Comparison of ENCODE assay signal across 13 cellular contexts in genomic region chr19:43365677-43366076, GRCh38. TPM values are rescaled to one million over a fixed set of nuclear protein-coding genes. Genes with fewer than 3 reads are reported as not detected.
"Had no signal": no experiment of that assay in that cellular context is flagged by ENCODE, and none has a peak within 500 bp of the region (broad histone marks: within the 10 kb centered on the region; RNA-seq: fewer than 3 reads in every experiment).

No MANE protein-coding gene starts in this region.

RNA-seq across cellular contexts. Expression of gene CD177, which starts 12.2 kb away (rescaled TPM):
- total RNA-seq: ureter, vagina had no signal

RNA-seq across cellular contexts. Expression of gene TEX101, which starts 49.0 kb away (rescaled TPM):
- total RNA-seq: stomach, subcutaneous adipose tissue, suprapubic skin, temporal lobe, thoracic aorta, tibial nerve, transverse colon, upper lobe of left lung, upper lobe of right lung, ureter, urinary bladder, uterus, vagina had no signal
- polyA plus RNA-seq: urinary bladder had no signal
